In genomic region chr9:136019041-136019680, GRCh38 we compare ENCODE assay signal across 14 cellular contexts.
"Had no signal": no experiment of that assay in that cellular context is flagged by ENCODE, and none has a peak within 500 bp of the region (broad histone marks: within the 10 kb centered on the region; RNA-seq: fewer than 3 reads in every experiment).

No MANE protein-coding gene starts in this region.

- H3K4me1 Mint-ChIP-seq: activated naive CD8-positive, alpha-beta T cell treated with anti-CD3 and anti-CD28 coated beads for 36 hours; stimulated activated memory B cell treated with anti-CD40 and anti-IgM and Interleukin-4, amounts not matched to agents 10 μg/mL and 1 μg/mL and 100 μg/mL, for 72 hours had no signal

- H3K27me3 ChIP-seq: body of pancreas, colonic mucosa, esophagus squamous epithelium, thyroid gland had no signal

- H3K9me3 Mint-ChIP-seq: activated naive CD8-positive, alpha-beta T cell treated with anti-CD3 and anti-CD28 coated beads for 36 hours; activated T-cell treated with anti-CD3 and anti-CD28 coated beads, Interleukin-2, amount 50 U/mL, for 72 hours; T-helper 2 cell treated with Interferon-gamma antibody and Interleukin-4, amounts not matched to agents 5 μg/mL and 100 μg/mL, for 36 hours had no signal

- H3K4me1 ChIP-seq: body of pancreas, colonic mucosa had no signal

- H3K27me3 Mint-ChIP-seq: activated CD8-positive, alpha-beta memory T cell treated with anti-CD3 and anti-CD28 coated beads, Interleukin-2, amount 10 ng/mL, durations not matched to agents 7 days and 5 days; activated naive CD8-positive, alpha-beta T cell treated with anti-CD3 and anti-CD28 coated beads for 36 hours had no signal

- H3K4me3 ChIP-seq: body of pancreas, colonic mucosa, esophagus squamous epithelium, thyroid gland had no signal

- DNase-seq: activated CD4-positive, alpha-beta T cell treated with anti-CD3 and anti-CD28 coated beads, Interleukin-2, amount 50 U/mL, for 4 hours; activated CD8-positive, alpha-beta memory T cell treated with anti-CD3 and anti-CD28 coated beads, Interleukin-2, amount 10 ng/mL, durations not matched to agents 7 days and 5 days; activated naive CD8-positive, alpha-beta T cell treated with anti-CD3 and anti-CD28 coated beads for 36 hours; activated T-cell treated with anti-CD3 and anti-CD28 coated beads, Interleukin-2, amount 50 U/mL, for 72 hours; amygdala; central memory CD4-positive, alpha-beta T cell; colonic mucosa; esophagus squamous epithelium; hypothalamus; stimulated activated CD4-positive, alpha-beta T cell treated with anti-CD3 and anti-CD28 coated beads, Interleukin-12 subunit alpha, Interleukin-12 subunit beta, amount 100 ng/mL, for 4 hours; thyroid gland had no signal

- H3K36me3 ChIP-seq: colonic mucosa, thyroid gland had no signal

- H3K9me3 ChIP-seq: body of pancreas, colonic mucosa, esophagus squamous epithelium, thyroid gland had no signal

- H3K27ac ChIP-seq: body of pancreas, colonic mucosa, esophagus squamous epithelium, thyroid gland had no signal

- H3K27ac Mint-ChIP-seq: activated CD8-positive, alpha-beta memory T cell treated with anti-CD3 and anti-CD28 coated beads, Interleukin-2, amount 10 ng/mL, durations not matched to agents 7 days and 5 days; activated naive CD8-positive, alpha-beta T cell treated with anti-CD3 and anti-CD28 coated beads for 36 hours; activated T-cell treated with anti-CD3 and anti-CD28 coated beads, Interleukin-2, amount 50 U/mL, for 72 hours; stimulated activated memory B cell treated with anti-CD40 and anti-IgM and Interleukin-4, amounts not matched to agents 10 μg/mL and 1 μg/mL and 100 μg/mL, for 72 hours; T-helper 2 cell treated with Interferon-gamma antibody and Interleukin-4, amounts not matched to agents 5 μg/mL and 100 μg/mL, for 36 hours had no signal

- H3K36me3 Mint-ChIP-seq: activated CD8-positive, alpha-beta memory T cell treated with anti-CD3 and anti-CD28 coated beads, Interleukin-2, amount 10 ng/mL, durations not matched to agents 7 days and 5 days; activated naive CD8-positive, alpha-beta T cell treated with anti-CD3 and anti-CD28 coated beads for 36 hours; stimulated activated memory B cell treated with anti-CD40 and anti-IgM and Interleukin-4, amounts not matched to agents 10 μg/mL and 1 μg/mL and 100 μg/mL, for 72 hours had no signal

- H3K4me3 Mint-ChIP-seq: activated CD8-positive, alpha-beta memory T cell treated with anti-CD3 and anti-CD28 coated beads, Interleukin-2, amount 10 ng/mL, durations not matched to agents 7 days and 5 days; activated naive CD8-positive, alpha-beta T cell treated with anti-CD3 and anti-CD28 coated beads for 36 hours; activated T-cell treated with anti-CD3 and anti-CD28 coated beads, Interleukin-2, amount 50 U/mL, for 72 hours; stimulated activated memory B cell treated with anti-CD40 and anti-IgM and Interleukin-4, amounts not matched to agents 10 μg/mL and 1 μg/mL and 100 μg/mL, for 72 hours; T-helper 2 cell treated with Interferon-gamma antibody and Interleukin-4, amounts not matched to agents 5 μg/mL and 100 μg/mL, for 36 hours had no signal

- ATAC-seq: activated CD8-positive, alpha-beta memory T cell treated with anti-CD3 and anti-CD28 coated beads, Interleukin-2, amount 10 ng/mL, durations not matched to agents 7 days and 5 days; activated T-cell treated with anti-CD3 and anti-CD28 coated beads, Interleukin-2, amount 50 U/mL, for 72 hours; body of pancreas; stimulated activated memory B cell treated with anti-CD40 and anti-IgM and Interleukin-4, amounts not matched to agents 10 μg/mL and 1 μg/mL and 100 μg/mL, for 72 hours had no signal
